In genomic region chr19:38733241-38733492, GRCh38 we compare ENCODE assay signal across 13 cellular contexts. TPM values are rescaled to one million over a fixed set of nuclear protein-coding genes. Genes with fewer than 3 reads are reported as not detected.
DNase-seq lines count a peak whose midpoint lies in the region; ATAC-seq and TF ChIP-seq lines count a peak whose summit lies in the region.
"Had no signal": no experiment of that assay in that cellular context is flagged by ENCODE, and none has a peak within 500 bp of the region (broad histone marks: within the 10 kb centered on the region; RNA-seq: fewer than 3 reads in every experiment).

No MANE protein-coding gene starts in this region.

- H3K36me3 ChIP-seq in gastroesophageal sphincter (peaks cover 0 to 36% of the 10 kb centered on the region in 2 donors), BE2C (peaks cover 3% of the 10 kb centered on the region)

- peak overlapping the region in 3 of 4 donors; percentile 67 to 80 (median 77) for H3K27ac ChIP-seq in gastroesophageal sphincter
- H3K27ac ChIP-seq: SJSA1 had no signal

- peaks cover 0 to 66% (median 3%) of the 10 kb centered on the region in 3 donors for H3K4me1 ChIP-seq in gastroesophageal sphincter
- H3K4me1 ChIP-seq in BE2C: no peaks in the 10 kb centered on the region

- H3K27me3 ChIP-seq in gastroesophageal sphincter: no peaks in the 10 kb centered on the region
- no peaks in the 10 kb centered on the region for H3K27me3 ChIP-seq in BE2C
- H3K27me3 ChIP-seq: SJSA1 had no signal

- no peaks in the 10 kb centered on the region for H3K9me3 Mint-ChIP-seq in Calu3 (ENCODE audit: low read depth, unreplicated experiment)
- no peaks in the 10 kb centered on the region for H3K9me3 Mint-ChIP-seq in stimulated activated effector memory CD8-positive, alpha-beta T cell treated with anti-CD3 and anti-CD28 coated beads, Interleukin-12 subunit alpha, Interleukin-12 subunit beta, amount 100 ng/mL, for 72 hours
- H3K9me3 Mint-ChIP-seq: activated naive CD8-positive, alpha-beta T cell treated with anti-CD3 and anti-CD28 coated beads for 36 hours; naive thymus-derived CD8-positive, alpha-beta T cell; stimulated activated naive CD8-positive, alpha-beta T cell treated with anti-CD3 and anti-CD28 coated beads, Interleukin-15, amount 100 ng/mL, for 72 hours had no signal

- BruUV-seq in Calu3 (replicated peaks; lab: Mats Ljungman, UMichigan): no TSS peak

- H3K27ac Mint-ChIP-seq in Calu3 (ENCODE audit: unreplicated experiment) (peak overlapping the region; percentile 91), T-helper 17 cell (peak overlapping the region; percentile 90)
- peak overlapping the region; percentile 95 for H3K27ac Mint-ChIP-seq in stimulated activated effector memory CD8-positive, alpha-beta T cell treated with anti-CD3 and anti-CD28 coated beads, Interleukin-12 subunit alpha, Interleukin-12 subunit beta, amount 100 ng/mL, for 72 hours

- no peak for TF ChIP-seq EP300 in gastroesophageal sphincter (IDR thresholded peaks at IDR 0.05)

- TF ChIP-seq CTCF in Calu3 (IDR thresholded peaks at IDR 0.05; ENCODE audit: unreplicated experiment) (no peak), gastroesophageal sphincter (IDR thresholded peaks at IDR 0.05) (no peak), BE2C (IDR thresholded peaks at IDR 0.05; ENCODE audit: low read depth, low read length) (no peak)

- CTCF ChIA-PET in Calu3 (lab: Charles Lee): interaction anchor here (0.6 to 1.2 kb wide), 4 partner anchors 51 to 330 kb away, joined by 3 to 6 read pairs (median 4); partner anchors contain the start of gene FAM98C

- ATAC-seq in T-helper 17 cell (no peak), gastroesophageal sphincter (no peak), GM18520 (IDR thresholded peaks at IDR 0.05; ENCODE audit: unreplicated experiment) (no peak)
- no peak for ATAC-seq in stimulated activated effector memory CD8-positive, alpha-beta T cell treated with anti-CD3 and anti-CD28 coated beads, Interleukin-12 subunit alpha, Interleukin-12 subunit beta, amount 100 ng/mL, for 72 hours
- ATAC-seq: stimulated activated naive CD8-positive, alpha-beta T cell treated with anti-CD3 and anti-CD28 coated beads, Interleukin-15, amount 100 ng/mL, for 72 hours had no signal

- intact Hi-C loops in Calu3 (cut with micrococcal nuclease; ENCODE audit: unreplicated experiment): loop anchor here (2.0 to 5.0 kb wide), 3 partner anchors 79 to 188 kb away; partner anchors contain the start of genes ECH1 and LGALS4

- H3K4me1 Mint-ChIP-seq in Calu3 (ENCODE audit: low read depth, unreplicated experiment) (peaks cover 50% of the 10 kb centered on the region), T-helper 17 cell (peaks cover 36% of the 10 kb centered on the region)
- H3K4me1 Mint-ChIP-seq in stimulated activated effector memory CD8-positive, alpha-beta T cell treated with anti-CD3 and anti-CD28 coated beads, Interleukin-12 subunit alpha, Interleukin-12 subunit beta, amount 100 ng/mL, for 72 hours: peaks cover 70% of the 10 kb centered on the region

- H3K4me3 Mint-ChIP-seq in Calu3 (ENCODE audit: low read depth, unreplicated experiment) (no peak overlapping the region), T-helper 17 cell (no peak overlapping the region)
- peak overlapping the region; percentile 74 for H3K4me3 Mint-ChIP-seq in stimulated activated effector memory CD8-positive, alpha-beta T cell treated with anti-CD3 and anti-CD28 coated beads, Interleukin-12 subunit alpha, Interleukin-12 subunit beta, amount 100 ng/mL, for 72 hours
- H3K4me3 Mint-ChIP-seq: activated naive CD8-positive, alpha-beta T cell treated with anti-CD3 and anti-CD28 coated beads for 36 hours had no signal

- H3K27me3 Mint-ChIP-seq in Calu3 (ENCODE audit: unreplicated experiment) (no peaks in the 10 kb centered on the region), T-helper 17 cell (no peaks in the 10 kb centered on the region)

- no peak for TF ChIP-seq POLR2A in gastroesophageal sphincter (IDR thresholded peaks at IDR 0.05)

- WGBS in gastroesophageal sphincter (ENCODE audit: low coverage in 1 of 2), 2 donors: 100% methylated on average over 1 of the region's 1 CpG; no CpG with 5 or more reads in 1 of the 2 donors

- DNase-seq in Calu3: no peak
- no peak for DNase-seq in T-helper 17 cell
- DNase-seq in stimulated activated effector memory CD8-positive, alpha-beta T cell treated with anti-CD3 and anti-CD28 coated beads, Interleukin-12 subunit alpha, Interleukin-12 subunit beta, amount 100 ng/mL, for 72 hours (ENCODE audit: low spot score in 2 of 2): no peak
- DNase-seq in NCI-H345 treated with DMSO at 0.1 percent for 48 hours (lab: John Stamatoyannopoulos, UW; ENCODE audit: unreplicated experiment): no peak
- DNase-seq in DMS53 (lab: John Stamatoyannopoulos, UW): no peak
- no peak for DNase-seq in BE2C
- DNase-seq: activated naive CD8-positive, alpha-beta T cell treated with anti-CD3 and anti-CD28 coated beads for 36 hours; DMS79 treated with DMSO at 0.1 percent for 48 hours; naive thymus-derived CD8-positive, alpha-beta T cell; stimulated activated naive CD8-positive, alpha-beta T cell treated with anti-CD3 and anti-CD28 coated beads, Interleukin-15, amount 100 ng/mL, for 72 hours had no signal

- H3K4me3 ChIP-seq in gastroesophageal sphincter (no peak overlapping the region), BE2C (ENCODE audit: low read depth, low read length) (no peak overlapping the region)
- H3K4me3 ChIP-seq: SJSA1 had no signal

- H3K36me3 Mint-ChIP-seq in Calu3 (ENCODE audit: insufficient read depth, unreplicated experiment) (peaks cover 97% of the 10 kb centered on the region), T-helper 17 cell (ENCODE audit: low read depth) (peaks cover 3% of the 10 kb centered on the region)
- peaks cover 81% of the 10 kb centered on the region for H3K36me3 Mint-ChIP-seq in stimulated activated effector memory CD8-positive, alpha-beta T cell treated with anti-CD3 and anti-CD28 coated beads, Interleukin-12 subunit alpha, Interleukin-12 subunit beta, amount 100 ng/mL, for 72 hours
- H3K36me3 Mint-ChIP-seq: naive thymus-derived CD8-positive, alpha-beta T cell had no signal

- no peaks in the 10 kb centered on the region for H3K9me3 ChIP-seq in T-helper 17 cell (ENCODE audit: control insufficient read depth, low read length, poor library complexity, severe bottlenecking)
- H3K9me3 ChIP-seq in gastroesophageal sphincter: no peaks in the 10 kb centered on the region
- H3K9me3 ChIP-seq in BE2C: no peaks in the 10 kb centered on the region
- H3K9me3 ChIP-seq: SJSA1 had no signal

RNA-seq across cellular contexts. Expression of gene CAPN12, which starts 11.1 kb away (rescaled TPM):
- total RNA-seq in Calu3 (2022): 14.5 and 14.7 TPM in 2 replicates
- 1 to 10 TPM; 6.8 to 9.0 TPM for total RNA-seq in T-helper 17 cell
- total RNA-seq in gastroesophageal sphincter: 1 to 10 TPM in 2 of 4 donors, under 1 TPM in 1, not detected in 1; 0.93 to 2.2 (median 1.1) TPM
- polyA plus RNA-seq in BE2C (2012; ENCODE audit: insufficient read depth, insufficient read length, low read depth): not detected
- total RNA-seq: SJSA1 had no signal

RNA-seq across cellular contexts. Expression of gene LGALS7, which starts 40.1 kb away (rescaled TPM):
- total RNA-seq in Calu3 (2022): not detected in 2 replicates
- not detected for total RNA-seq in T-helper 17 cell
- total RNA-seq in gastroesophageal sphincter: 10 to 100 TPM in 1 of 4 donors, not detected in 3; 25.8 TPM
- not detected for polyA plus RNA-seq in BE2C (2012; ENCODE audit: insufficient read depth, insufficient read length, low read depth)
- total RNA-seq: activated naive CD8-positive, alpha-beta T cell treated with anti-CD3 and anti-CD28 coated beads for 36 hours; naive thymus-derived CD8-positive, alpha-beta T cell; SJSA1 had no signal
- polyA plus RNA-seq: naive thymus-derived CD8-positive, alpha-beta T cell had no signal

RNA-seq across cellular contexts. Expression of gene LGALS7B, which starts 55.8 kb away (rescaled TPM):
- total RNA-seq in Calu3 (2022) (3.2 and 4.8 TPM in 2 replicates), T-helper 17 cell (not detected), gastroesophageal sphincter (10 to 100 TPM in 1 of 4 donors, 1 to 10 TPM in 2, not detected in 1; 2.1 to 58.4 (median 9.8) TPM)
- polyA plus RNA-seq in BE2C (2012; ENCODE audit: insufficient read depth, insufficient read length, low read depth): not detected
- total RNA-seq: activated naive CD8-positive, alpha-beta T cell treated with anti-CD3 and anti-CD28 coated beads for 36 hours; naive thymus-derived CD8-positive, alpha-beta T cell; SJSA1 had no signal
- polyA plus RNA-seq: naive thymus-derived CD8-positive, alpha-beta T cell had no signal
